Comparison of ENCODE assay signal across 8 cellular contexts in the genomic region with DNA sequence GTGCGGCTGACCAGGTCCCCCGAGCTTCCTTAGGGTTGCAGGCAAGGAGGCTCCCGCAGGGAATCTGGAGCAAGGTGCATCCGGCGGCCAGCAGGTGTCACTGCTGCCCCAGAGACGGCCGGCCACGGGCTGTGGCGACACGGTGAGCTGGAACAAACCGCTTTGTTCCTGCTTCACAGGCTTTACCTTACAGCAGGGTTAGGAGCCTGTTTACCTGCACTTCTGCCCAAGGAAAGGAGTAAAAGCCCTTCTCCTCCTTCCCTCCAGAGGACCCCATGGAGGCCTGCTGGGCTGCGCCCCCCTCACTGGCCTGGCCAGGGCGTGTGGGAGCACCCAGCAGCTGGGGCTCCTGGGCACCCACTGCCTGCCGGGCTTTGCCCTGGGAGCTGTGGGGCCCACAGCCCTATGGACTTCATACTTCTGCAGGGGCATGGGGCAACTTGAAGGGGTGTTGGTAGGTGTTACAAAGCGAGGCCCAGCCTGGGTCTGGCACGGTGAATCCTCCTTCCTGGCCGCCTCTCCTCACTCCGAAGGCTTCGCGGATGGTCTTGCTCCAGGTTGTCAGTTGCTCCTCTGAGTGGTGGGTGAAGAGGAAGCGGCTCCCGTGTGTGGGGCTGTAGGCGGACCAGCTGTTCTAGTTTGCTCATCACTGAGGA.
DNase-seq lines count a peak whose midpoint lies in the region; ATAC-seq and TF ChIP-seq lines count a peak whose summit lies in the region.

No MANE protein-coding gene starts in this region.

- H3K4me2 ChIP-seq in BLaER1, result peak overlapping the region; percentile 61

- CTCF ChIA-PET in naive thymus-derived CD4-positive, alpha-beta T cell (lab: Charles Lee), result interaction anchor here (0.6 to 2.1 kb wide), 18 partner anchors 9 to 1935 kb away, joined by 3 to 25 read pairs (median 4); no protein-coding TSS in a partner anchor

- H3K4me1 Mint-ChIP-seq in naive thymus-derived CD4-positive, alpha-beta T cell, result peaks cover 0 to 2% (median 0%) of the 10 kb centered on the region in 7 donors

- POLR2A ChIA-PET in naive thymus-derived CD4-positive, alpha-beta T cell (lab: Charles Lee), result interaction anchor here (0.6 kb wide), 1 partner anchor 47 kb away, joined by 3 read pairs; no protein-coding TSS in a partner anchor

- peaks cover 19% of the 10 kb centered on the region for H3K4me1 ChIP-seq in BLaER1
- H3K4me1 ChIP-seq in naive thymus-derived CD4-positive, alpha-beta T cell (ENCODE audit: control insufficient read depth in 2 of 2, insufficient read depth in 2 of 2, low read length in 2 of 2), result peaks cover 0 to 9% of the 10 kb centered on the region in 2 donors

- no peak overlapping the region for H3K4me3 ChIP-seq in BLaER1
- no peak overlapping the region for H3K4me3 ChIP-seq in naive thymus-derived CD4-positive, alpha-beta T cell (ENCODE audit: low read length)

- H3K4me3 Mint-ChIP-seq in naive thymus-derived CD4-positive, alpha-beta T cell, result no peak overlapping the region

- DNase-seq in HT-29 (ENCODE audit: low spot score) (peak; percentile 76), NOMO-1 treated with DMSO at 0.1 percent for 48 hours (lab: John Stamatoyannopoulos, UW; ENCODE audit: unreplicated experiment) (peak; percentile 66), erythroblast (lab: John Stamatoyannopoulos, UW) (peak; percentile 76 to 84)
- peak; percentile 26 for DNase-seq in activated CD8-positive, alpha-beta memory T cell treated with anti-CD3 and anti-CD28 coated beads, Interleukin-2, amount 50 U/mL, for 24 hours (ENCODE audit: extremely low read depth)
- peak; percentile 38 to 78 (median 64) for DNase-seq in naive thymus-derived CD4-positive, alpha-beta T cell
- peak; percentile 32 to 42 for DNase-seq in stimulated activated CD8-positive, alpha-beta memory T cell treated with anti-CD3 and anti-CD28 coated beads, Interleukin-7, amount 100 ng/mL, for 48 hours (ENCODE audit: extremely low read depth in 1 of 2, low read depth in 1 of 2)

- H3K9me3 ChIP-seq in BLaER1, result no peaks in the 10 kb centered on the region
- no peaks in the 10 kb centered on the region for H3K9me3 ChIP-seq in naive thymus-derived CD4-positive, alpha-beta T cell (ENCODE audit: control insufficient read depth in 2 of 3, low read length in 3 of 3)

- no peaks in the 10 kb centered on the region for H3K36me3 ChIP-seq in BLaER1
- no peaks in the 10 kb centered on the region for H3K36me3 ChIP-seq in naive thymus-derived CD4-positive, alpha-beta T cell (ENCODE audit: control insufficient read depth in 2 of 3, insufficient read depth in 3 of 3, low read length in 3 of 3)

- peak; percentile 84 for ATAC-seq in GM19328 (IDR thresholded peaks at IDR 0.05; ENCODE audit: unreplicated experiment)
- peak; percentile 82 for ATAC-seq in naive thymus-derived CD4-positive, alpha-beta T cell

- H3K27me3 ChIP-seq in BLaER1, result no peaks in the 10 kb centered on the region
- H3K27me3 ChIP-seq in naive thymus-derived CD4-positive, alpha-beta T cell (ENCODE audit: control insufficient read depth in 2 of 2, insufficient read depth in 2 of 2, low read length in 2 of 2), result no peaks in the 10 kb centered on the region

- H3K9ac ChIP-seq in BLaER1, result no peak overlapping the region; the same call in 1 of the 2 replicates

- no peak for TF ChIP-seq POLR2A in erythroblast (IDR thresholded peaks at IDR 0.05; ENCODE audit: low read length)

- H3K36me3 Mint-ChIP-seq in naive thymus-derived CD4-positive, alpha-beta T cell, result no peaks in the 10 kb centered on the region

- peak overlapping the region; percentile 66 for H3K27ac ChIP-seq in BLaER1
- H3K27ac ChIP-seq in naive thymus-derived CD4-positive, alpha-beta T cell (ENCODE audit: low read depth, low read length), result no peak overlapping the region

- H3K27ac Mint-ChIP-seq in naive thymus-derived CD4-positive, alpha-beta T cell, result no peak overlapping the region

- H3K27me3 Mint-ChIP-seq in naive thymus-derived CD4-positive, alpha-beta T cell, result peaks cover 0 to 8% (median 0%) of the 10 kb centered on the region in 5 donors

- intact Hi-C loops in naive thymus-derived CD4-positive, alpha-beta T cell (cut with micrococcal nuclease), result loop anchor here (1.0 to 5.0 kb wide), 8 partner anchors 116 to 1935 kb away; no protein-coding TSS in a partner anchor

- H4K20me1 ChIP-seq in BLaER1, result no peaks in the 10 kb centered on the region

- no peaks in the 10 kb centered on the region for H3K9me3 Mint-ChIP-seq in naive thymus-derived CD4-positive, alpha-beta T cell

Comparison
In these comparisons a context has a peak if more than half of its experiments do, and no peak if none do; other contexts are left out.
1. DNase-seq: peak in every context shown above with its lines; median percentile 80 in erythroblast; 76 in HT-29; 66 in NOMO-1 treated with DMSO at 0.1 percent for 48 hours; 64 in naive thymus-derived CD4-positive, alpha-beta T cell; 37 in stimulated activated CD8-positive, alpha-beta memory T cell treated with anti-CD3 and anti-CD28 coated beads, Interleukin-7, amount 100 ng/mL, for 48 hours; 26 in activated CD8-positive, alpha-beta memory T cell treated with anti-CD3 and anti-CD28 coated beads, Interleukin-2, amount 50 U/mL, for 24 hours.